ENCODE assay signal across 19 cellular contexts in the genomic region with DNA sequence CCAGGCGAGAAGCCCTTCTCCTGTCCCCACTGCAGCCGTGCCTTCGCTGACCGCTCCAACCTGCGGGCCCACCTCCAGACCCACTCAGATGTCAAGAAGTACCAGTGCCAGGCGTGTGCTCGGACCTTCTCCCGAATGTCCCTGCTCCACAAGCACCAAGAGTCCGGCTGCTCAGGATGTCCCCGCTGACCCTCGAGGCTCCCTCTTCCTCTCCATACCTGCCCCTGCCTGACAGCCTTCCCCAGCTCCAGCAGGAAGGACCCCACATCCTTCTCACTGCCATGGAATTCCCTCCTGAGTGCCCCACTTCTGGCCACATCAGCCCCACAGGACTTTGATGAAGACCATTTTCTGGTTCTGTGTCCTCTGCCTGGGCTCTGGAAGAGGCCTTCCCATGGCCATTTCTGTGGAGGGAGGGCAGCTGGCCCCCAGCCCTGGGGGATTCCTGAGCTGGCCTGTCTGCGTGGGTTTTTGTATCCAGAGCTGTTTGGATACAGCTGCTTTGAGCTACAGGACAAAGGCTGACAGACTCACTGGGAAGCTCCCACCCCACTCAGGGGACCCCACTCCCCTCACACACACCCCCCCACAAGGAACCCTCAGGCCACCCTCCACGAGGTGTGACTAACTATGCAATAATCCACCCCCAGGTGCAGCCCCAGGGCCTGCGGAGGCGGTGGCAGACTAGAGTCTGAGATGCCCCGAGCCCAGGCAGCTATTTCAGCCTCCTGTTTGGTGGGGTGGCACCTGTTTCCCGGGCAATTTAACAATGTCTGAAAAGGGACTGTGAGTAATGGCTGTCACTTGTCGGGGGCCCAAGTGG. TPM values are rescaled to one million over a fixed set of nuclear protein-coding genes. Genes with fewer than 3 reads are reported as not detected.
DNase-seq lines count a peak whose midpoint lies in the region; ATAC-seq and TF ChIP-seq lines count a peak whose summit lies in the region.
"Had no signal": no experiment of that assay in that cellular context is flagged by ENCODE, and none has a peak within 500 bp of the region (broad histone marks: within the 10 kb centered on the region; RNA-seq: fewer than 3 reads in every experiment).

No MANE protein-coding gene starts in this region.

- no peak overlapping the region for H3K4me3 ChIP-seq in heart left ventricle
- peak overlapping the region; percentile 98 for H3K4me3 ChIP-seq in astrocyte of the cerebellum (ENCODE audit: low read depth, low read length)
- no peak overlapping the region for H3K4me3 ChIP-seq in mesodermal cell (ENCODE audit: extremely low read depth, insufficient read depth, low read length, poor library complexity, severe bottlenecking)
- no peak overlapping the region for H3K4me3 ChIP-seq in upper lobe of left lung
- H3K4me3 ChIP-seq: HAP-1 had no signal

- H3K4me1 ChIP-seq in heart left ventricle, result peaks cover 4 to 80% (median 42%) of the 10 kb centered on the region in 12 donors
- peaks cover 71% of the 10 kb centered on the region for H3K4me1 ChIP-seq in mesodermal cell (ENCODE audit: control insufficient read depth, insufficient read depth, low read length, poor library complexity, severe bottlenecking)
- H3K4me1 ChIP-seq in upper lobe of left lung, result peaks cover 28 to 63% (median 39%) of the 10 kb centered on the region in 4 donors
- H3K4me1 ChIP-seq: foreskin keratinocyte had no signal

- CTCF ChIA-PET in HEK293T (lab: Yijun Ruan, JAX), result interaction anchor here (0.8 to 1.4 kb wide), 3 partner anchors 9 to 118 kb away, joined by 3 to 8 read pairs (median 3); no protein-coding TSS in a partner anchor

- H3K36me3 ChIP-seq in heart left ventricle (peaks cover 0 to 14% (median 0%) of the 10 kb centered on the region in 9 donors), mesodermal cell (ENCODE audit: control insufficient read depth, insufficient read depth, low read length) (peaks cover 50% of the 10 kb centered on the region), upper lobe of left lung (peaks cover 0 to 34% (median 2%) of the 10 kb centered on the region in 4 donors)

- DNase-seq in heart left ventricle (no peak), left ventricle myocardium superior (no peak), astrocyte of the cerebellum (ENCODE audit: low read depth) (no peak), upper lobe of left lung (no peak), HEK293T (ENCODE audit: extremely low spot score) (no peak), H4 (ENCODE audit: low spot score) (no peak), progenitor cell of endocrine pancreas (ENCODE audit: low spot score, unreplicated experiment) (no peak)
- DNase-seq: ACHN; activated CD4-positive, alpha-beta memory T cell treated with anti-CD3 and anti-CD28 coated beads for 36 hours; effector CD4-positive, alpha-beta T cell; foreskin keratinocyte; naive B cell; NCI-H2081 treated with DMSO at 0.1 percent for 48 hours; NCI-H748 treated with DMSO at 0.1 percent for 48 hours had no signal

- H3K4me1 Mint-ChIP-seq in progenitor cell of endocrine pancreas (ENCODE audit: low read depth), result peaks cover 9% of the 10 kb centered on the region

- TF ChIP-seq CTCF in heart left ventricle (IDR thresholded peaks at IDR 0.05), result no peak
- no peak for TF ChIP-seq CTCF in astrocyte of the cerebellum (IDR thresholded peaks at IDR 0.05; ENCODE audit: low read depth, low read length, missing control alignments)
- no peak for TF ChIP-seq CTCF in upper lobe of left lung (IDR thresholded peaks at IDR 0.05)
- TF ChIP-seq CTCF in progenitor cell of endocrine pancreas (IDR thresholded peaks at IDR 0.05; ENCODE audit: unreplicated experiment), result no peak

- no peak for TF ChIP-seq EP300 in upper lobe of left lung (IDR thresholded peaks at IDR 0.05)

- peaks cover 24% of the 10 kb centered on the region for H3K27me3 Mint-ChIP-seq in progenitor cell of endocrine pancreas
- H3K27me3 Mint-ChIP-seq: activated CD4-positive, alpha-beta memory T cell treated with anti-CD3 and anti-CD28 coated beads for 36 hours; stimulated activated naive CD8-positive, alpha-beta T cell treated with anti-CD3 and anti-CD28 coated beads, Interleukin-15, Interleukin-2, amounts not matched to agents 100 ng/mL and 50 ng/mL, for 24 hours had no signal

- in situ Hi-C loops in astrocyte of the cerebellum (cut with HindIII; ENCODE audit: low sequenced_read_pairs), result loop anchor here (25.0 kb wide), 1 partner anchor 99 kb away; no protein-coding TSS in a partner anchor

- no peak overlapping the region for H3K4me3 Mint-ChIP-seq in progenitor cell of endocrine pancreas (ENCODE audit: low read depth)
- H3K4me3 Mint-ChIP-seq: activated CD4-positive, alpha-beta memory T cell treated with anti-CD3 and anti-CD28 coated beads for 36 hours; naive B cell; stimulated activated naive CD8-positive, alpha-beta T cell treated with anti-CD3 and anti-CD28 coated beads, Interleukin-15, Interleukin-2, amounts not matched to agents 100 ng/mL and 50 ng/mL, for 24 hours had no signal

- POLR2A ChIA-PET in HEK293T (lab: Yijun Ruan, JAX), result interaction anchor here (0.6 kb wide), 1 partner anchor 128 kb away, joined by 3 read pairs; no protein-coding TSS in a partner anchor

- no peaks in the 10 kb centered on the region for H3K36me3 Mint-ChIP-seq in progenitor cell of endocrine pancreas (ENCODE audit: insufficient read depth)
- H3K36me3 Mint-ChIP-seq: activated CD4-positive, alpha-beta memory T cell treated with anti-CD3 and anti-CD28 coated beads for 36 hours; naive B cell had no signal

- no peaks in the 10 kb centered on the region for H3K9me3 Mint-ChIP-seq in progenitor cell of endocrine pancreas (ENCODE audit: low read depth)
- H3K9me3 Mint-ChIP-seq: activated CD4-positive, alpha-beta memory T cell treated with anti-CD3 and anti-CD28 coated beads for 36 hours; activated T-helper 2 cell treated with anti-CD3 and anti-CD28 coated beads, Interferon-gamma antibody, Interleukin-2, Interleukin-4, amounts not matched to agents 10 μg/mL and 5 μg/mL and 100 μg/mL, durations not matched to agents 14 hours and 24 hours and 36 hours; naive B cell; stimulated activated naive CD8-positive, alpha-beta T cell treated with anti-CD3 and anti-CD28 coated beads, Interleukin-15, Interleukin-2, amounts not matched to agents 100 ng/mL and 50 ng/mL, for 24 hours had no signal

- ATAC-seq in heart left ventricle (peak in 1 of 4 donors; percentile 2), left ventricle myocardium superior (no peak), upper lobe of left lung (ENCODE audit: low FRiP score in 2 of 2) (no peak)
- ATAC-seq: foreskin keratinocyte had no signal

- no peak for TF ChIP-seq POLR2A in heart left ventricle (IDR thresholded peaks at IDR 0.05)
- TF ChIP-seq POLR2A in upper lobe of left lung (IDR thresholded peaks at IDR 0.05), result no peak

- no peaks in the 10 kb centered on the region for H3K27me3 ChIP-seq in heart left ventricle
- H3K27me3 ChIP-seq in upper lobe of left lung, result no peaks in the 10 kb centered on the region

- H3K27ac Mint-ChIP-seq in progenitor cell of endocrine pancreas, result no peak overlapping the region
- H3K27ac Mint-ChIP-seq: activated CD4-positive, alpha-beta memory T cell treated with anti-CD3 and anti-CD28 coated beads for 36 hours; activated T-helper 2 cell treated with anti-CD3 and anti-CD28 coated beads, Interferon-gamma antibody, Interleukin-2, Interleukin-4, amounts not matched to agents 10 μg/mL and 5 μg/mL and 100 μg/mL, durations not matched to agents 14 hours and 24 hours and 36 hours; naive B cell; stimulated activated naive CD8-positive, alpha-beta T cell treated with anti-CD3 and anti-CD28 coated beads, Interleukin-15, Interleukin-2, amounts not matched to agents 100 ng/mL and 50 ng/mL, for 24 hours had no signal

- H3K27ac ChIP-seq in heart left ventricle (peak overlapping the region in 10 of 12 donors; percentile 55 to 88 (median 79)), mesodermal cell (ENCODE audit: low read depth, low read length, severe bottlenecking) (peak overlapping the region; percentile 16), upper lobe of left lung (peak overlapping the region; percentile 76 to 90 (median 82))
- H3K27ac ChIP-seq: foreskin keratinocyte had no signal

- intact Hi-C loops in heart left ventricle (cut with DNase I), result loop anchor here in 1 of 10 donors (10.0 kb wide), 1 partner anchor 477 kb away; no protein-coding TSS in a partner anchor
- intact Hi-C loops in left ventricle myocardium superior (cut with micrococcal nuclease), result no loop called here

- WGBS in heart left ventricle, 4 donors, result 71 to 86% (median 80%) methylated on average over 14 to 18 of the region's 18 CpGs
- WGBS in mesodermal cell (ENCODE audit: insufficient coverage in 2 of 2), 2 experiments, result 84 to 87% methylated on average over 12 to 15 of the region's 18 CpGs
- 82 to 84% methylated on average over 14 to 18 of the region's 18 CpGs for WGBS in upper lobe of left lung, 2 donors

- no peaks in the 10 kb centered on the region for H3K9me3 ChIP-seq in heart left ventricle
- no peaks in the 10 kb centered on the region for H3K9me3 ChIP-seq in mesodermal cell (ENCODE audit: control insufficient read depth, low read length)
- H3K9me3 ChIP-seq in upper lobe of left lung, result no peaks in the 10 kb centered on the region
- H3K9me3 ChIP-seq: HAP-1 had no signal

TF ChIP-seq in HEK293T, 16 proteins besides CTCF, POLR2A, EP300 and RAD21 (continues in another document):
- TF ChIP-seq NFRKB (IDR thresholded peaks at IDR 0.05) (no peak), TARDBP (IDR thresholded peaks at IDR 0.05) (no peak), LEF1 (IDR thresholded peaks at IDR 0.05; ENCODE audit: borderline replicate concordance) (no peak), FOXK2 (IDR thresholded peaks at IDR 0.05) (no peak), FOXA1 (IDR thresholded peaks at IDR 0.05) (no peak), ELF4 (IDR thresholded peaks at IDR 0.05) (no peak), L3MBTL2 (conservative IDR thresholded peaks at IDR 0.05) (no peak), HDGF (IDR thresholded peaks at IDR 0.05; ENCODE audit: borderline replicate concordance) (no peak), ZNF384 (IDR thresholded peaks at IDR 0.05) (no peak), FOXM1 (IDR thresholded peaks at IDR 0.05; ENCODE audit: borderline replicate concordance) (no peak)

RNA-seq across cellular contexts. Expression of a gene that starts 5.3 kb away (rescaled TPM):
- total RNA-seq in heart left ventricle (1 to 10 TPM in 6 of 9 donors, under 1 TPM in 3; 0.37 to 6.7 (median 1.6) TPM), left ventricle myocardium superior (0.82 TPM), upper lobe of left lung (10 to 100 TPM in 1 of 6 donors, 1 to 10 TPM in 5; 3.9 to 11.0 (median 5.1) TPM), progenitor cell of endocrine pancreas (1.3 and 1.7 TPM in 2 replicates)
- polyA plus RNA-seq in heart left ventricle, result 1 to 10 TPM in 1 of 2 donors, under 1 TPM in 1; 0.95 to 3.1 TPM
- polyA plus RNA-seq in mesodermal cell (2013, experiment 1 of 2), result 62.2 TPM
- polyA plus RNA-seq in mesodermal cell (2013, experiment 2 of 2), result 48.4 TPM
- total RNA-seq in H4 (2014; rRNA removed; shearing (Covaris generic)), result 5.5 and 10.5 TPM in 2 replicates
- polyA plus RNA-seq: keratinocyte had no signal

RNA-seq across cellular contexts. Expression of a gene that starts 51.9 kb away (rescaled TPM):
- total RNA-seq in heart left ventricle, result 100 to 1,000 TPM in 2 of 9 donors, 10 to 100 TPM in 7; 42.1 to 128 (median 52.4) TPM
- polyA plus RNA-seq in heart left ventricle, result 10 to 100 TPM; 36.5 to 48.5 TPM
- total RNA-seq in left ventricle myocardium superior, result 49.8 TPM
- polyA plus RNA-seq in mesodermal cell (2013, experiment 1 of 2), result 84.5 TPM
- 76.5 TPM for polyA plus RNA-seq in mesodermal cell (2013, experiment 2 of 2)
- total RNA-seq in upper lobe of left lung, result 100 to 1,000 TPM in 4 of 6 donors, 10 to 100 TPM in 2; 72.4 to 248 (median 173) TPM
- 152 and 183 TPM in 2 replicates for total RNA-seq in H4 (2014; rRNA removed; shearing (Covaris generic))
- 56.6 and 62.3 TPM in 2 replicates for total RNA-seq in progenitor cell of endocrine pancreas

Comparison
In these comparisons a context has a peak if more than half of its experiments do, and no peak if none do; other contexts are left out.
1. H3K27ac ChIP-seq: peak in every context shown above with its lines; median percentile 82 in upper lobe of left lung; 79 in heart left ventricle; 16 in mesodermal cell.